In the genomic region with DNA sequence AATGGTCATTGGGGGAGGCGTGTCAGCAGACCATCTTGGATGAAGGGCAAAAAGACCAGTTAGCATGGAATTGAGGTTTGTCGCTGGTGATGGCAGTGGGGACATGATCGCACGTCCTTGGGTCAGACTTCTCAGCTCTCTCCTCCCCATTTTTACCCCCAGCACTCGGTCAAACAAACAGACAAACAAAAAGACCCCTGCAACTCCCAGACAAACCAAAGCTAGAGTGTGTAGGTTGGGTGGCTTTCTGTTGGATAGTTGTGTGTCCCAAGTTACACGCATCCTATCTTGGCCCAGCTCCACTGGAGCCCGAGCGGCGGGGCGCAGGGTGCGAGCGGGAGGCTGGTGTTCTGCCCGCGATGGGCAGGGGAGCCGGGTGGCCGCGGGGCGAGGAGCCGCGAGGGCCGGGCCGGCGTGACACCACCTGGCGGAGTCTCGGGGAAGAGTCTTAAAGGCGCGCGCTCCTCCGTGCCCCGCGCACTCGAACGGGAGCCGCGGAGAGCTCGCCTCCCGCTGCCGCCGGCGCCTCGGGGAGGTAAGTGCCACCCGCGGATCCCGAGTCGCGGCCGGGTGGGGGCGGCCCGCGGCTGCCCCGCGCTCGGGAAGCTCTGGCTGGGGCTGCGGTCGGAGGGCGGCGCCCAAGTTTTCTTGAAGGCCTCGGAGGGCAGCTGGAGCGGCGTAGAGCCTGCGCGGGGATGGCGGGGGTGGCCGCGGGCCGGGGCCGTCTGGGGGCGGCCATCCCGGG, we compare ENCODE assay signal across 8 cellular contexts. TPM values are rescaled to one million over a fixed set of nuclear protein-coding genes. Genes with fewer than 3 reads are reported as not detected.
DNase-seq lines count a peak whose midpoint lies in the region; ATAC-seq, FAIRE-seq and TF ChIP-seq lines count a peak whose summit lies in the region.

No MANE protein-coding gene starts in this region.

- peak; percentile 71 for FAIRE-seq in GM12891 (lab: Jason Lieb, UNC)

- no peaks in the 10 kb centered on the region for H3K36me3 ChIP-seq in esophagus squamous epithelium

- H3K36me3 Mint-ChIP-seq in T-cell, result peaks cover 6% of the 10 kb centered on the region
- no peaks in the 10 kb centered on the region for H3K36me3 Mint-ChIP-seq in osteocyte (ENCODE audit: unreplicated experiment)

- H3K27ac Mint-ChIP-seq in T-cell, result no peak overlapping the region
- H3K27ac Mint-ChIP-seq in osteocyte (ENCODE audit: unreplicated experiment), result no peak overlapping the region

- POLR2A ChIA-PET in T-cell (lab: Charles Lee), result interaction anchor here in 1 of 2 donors (0.7 kb wide), 1 partner anchor 261 kb away, joined by 5 read pairs; no protein-coding TSS in a partner anchor

- H3K9me3 Mint-ChIP-seq in T-cell (peaks cover 0 to 5% (median 4%) of the 10 kb centered on the region in 3 donors), osteocyte (ENCODE audit: unreplicated experiment) (peaks cover 7% of the 10 kb centered on the region)

- ATAC-seq in T-cell (replicated peaks in 1 of 4), result peak; percentile 63 to 73 (median 70)
- ATAC-seq in HG03039 (IDR thresholded peaks at IDR 0.05; ENCODE audit: unreplicated experiment), result no peak
- no peak for ATAC-seq in GM18519 (IDR thresholded peaks at IDR 0.05; ENCODE audit: low FRiP score, unreplicated experiment)

- peaks cover 6 to 27% (median 16%) of the 10 kb centered on the region in 3 donors for H3K4me1 ChIP-seq in esophagus squamous epithelium

- H3K27me3 Mint-ChIP-seq in T-cell (peaks cover 50 to 80% of the 10 kb centered on the region in 2 donors), osteocyte (ENCODE audit: unreplicated experiment) (peaks cover 50% of the 10 kb centered on the region)

- H3K4me1 Mint-ChIP-seq in T-cell, result peaks cover 13 to 24% (median 17%) of the 10 kb centered on the region in 3 donors
- peaks cover 8% of the 10 kb centered on the region for H3K4me1 Mint-ChIP-seq in osteocyte (ENCODE audit: unreplicated experiment)

- TF ChIP-seq CTCF in esophagus squamous epithelium (IDR thresholded peaks at IDR 0.05), result peak in 5 of 6 experiments; percentile 17 to 47 (median 43)
- peak; percentile 42 for TF ChIP-seq CTCF in osteocyte (IDR thresholded peaks at IDR 0.05)

- peak overlapping the region; percentile 46 to 76 (median 62) for H3K4me3 ChIP-seq in esophagus squamous epithelium

- intact Hi-C loops in esophagus squamous epithelium (cut with DNase I), result no loop called here

- CTCF ChIA-PET in T-cell (lab: Charles Lee), result no interaction called here

- 15 to 24% methylated on average over 5 to 14 of the region's 69 CpGs for WGBS in esophagus squamous epithelium, 2 donors

- H3K4me3 Mint-ChIP-seq in T-cell (peak overlapping the region; percentile 29 to 64 (median 58)), osteocyte (ENCODE audit: unreplicated experiment) (peak overlapping the region; percentile 51)

- TF ChIP-seq POLR2A in GM12891 (IDR thresholded peaks at IDR 0.05; ENCODE audit: low read depth, low read length) (no peak), esophagus squamous epithelium (IDR thresholded peaks at IDR 0.05) (no peak)

- H3K9me3 ChIP-seq in esophagus squamous epithelium, result no peaks in the 10 kb centered on the region

- peak; percentile 70 for DNase-seq in GM12891 (ENCODE audit: insufficient read length, low spot score)
- peak in 7 of 34 experiments; percentile 23 to 42 (median 32) for DNase-seq in T-cell
- no peak for DNase-seq in esophagus squamous epithelium (lab: John Stamatoyannopoulos, UW)
- no peak for DNase-seq in osteocyte (ENCODE audit: extremely low spot score, unreplicated experiment)
- no peak for DNase-seq in NCI-H2029 treated with DMSO at 0.1 percent for 48 hours (lab: John Stamatoyannopoulos, UW)
- DNase-seq in COLO829 (ENCODE audit: low spot score), result no peak

- H3K27ac ChIP-seq in esophagus squamous epithelium, result peak overlapping the region in 3 of 4 donors; percentile 24 to 55 (median 34)

- H3K27me3 ChIP-seq in esophagus squamous epithelium, result peaks cover 0 to 57% (median 11%) of the 10 kb centered on the region in 4 donors

TF ChIP-seq in GM12891, 5 proteins besides CTCF, POLR2A, EP300 and RAD21:
- TF ChIP-seq POLR2AphosphoS5 (IDR thresholded peaks at IDR 0.05; ENCODE audit: low read depth, low read length), result no peak
- TF ChIP-seq PAX5 (IDR thresholded peaks at IDR 0.05; ENCODE audit: insufficient read depth, low read length, severe bottlenecking), result no peak

RNA-seq across cellular contexts. Expression of a gene that starts 18.5 kb away (rescaled TPM):
- 1.1 TPM for polyA plus RNA-seq in GM12891 (2012; ENCODE audit: low read depth, missing spikeins)
- total RNA-seq in T-cell (under 1 TPM in 4 of 5 donors, not detected in 1; 0.07 to 0.15 (median 0.12) TPM), esophagus squamous epithelium (10 to 100 TPM in 3 of 4 donors, 1 to 10 TPM in 1; 9.8 to 33.6 (median 17.6) TPM), osteocyte (19.9 and 21.4 TPM in 2 replicates)

RNA-seq across cellular contexts. Expression of a gene that starts 37.3 kb away (rescaled TPM):
- 41.2 TPM for polyA plus RNA-seq in GM12891 (2012; ENCODE audit: low read depth, missing spikeins)
- total RNA-seq in T-cell (100 to 1,000 TPM; 118 to 210 (median 151) TPM), esophagus squamous epithelium (1 to 10 TPM; 1.8 to 8.8 (median 3.1) TPM), osteocyte (not detected in 2 replicates)

Comparison
In these comparisons a context has a peak if more than half of its experiments do, and no peak if none do; other contexts are left out.
1. ATAC-seq: peak in T-cell (4 of 4); none in HG03039 (single experiment) and GM18519 (single experiment).
2. RNA of a gene that starts 18.5 kb away (total RNA-seq): 19.9 to 21.4 TPM in osteocyte and 9.8 to 33.6 TPM in esophagus squamous epithelium; 0.07 to 0.15 TPM in T-cell; every median in the first group is over 4 times any median in the second.
3. RNA of a gene that starts 37.3 kb away (total RNA-seq): 118 to 210 TPM in T-cell; 1.8 to 8.8 TPM in esophagus squamous epithelium and not detected in osteocyte; every median in the first group is over 10 times any median in the second.